In the genomic region with DNA sequence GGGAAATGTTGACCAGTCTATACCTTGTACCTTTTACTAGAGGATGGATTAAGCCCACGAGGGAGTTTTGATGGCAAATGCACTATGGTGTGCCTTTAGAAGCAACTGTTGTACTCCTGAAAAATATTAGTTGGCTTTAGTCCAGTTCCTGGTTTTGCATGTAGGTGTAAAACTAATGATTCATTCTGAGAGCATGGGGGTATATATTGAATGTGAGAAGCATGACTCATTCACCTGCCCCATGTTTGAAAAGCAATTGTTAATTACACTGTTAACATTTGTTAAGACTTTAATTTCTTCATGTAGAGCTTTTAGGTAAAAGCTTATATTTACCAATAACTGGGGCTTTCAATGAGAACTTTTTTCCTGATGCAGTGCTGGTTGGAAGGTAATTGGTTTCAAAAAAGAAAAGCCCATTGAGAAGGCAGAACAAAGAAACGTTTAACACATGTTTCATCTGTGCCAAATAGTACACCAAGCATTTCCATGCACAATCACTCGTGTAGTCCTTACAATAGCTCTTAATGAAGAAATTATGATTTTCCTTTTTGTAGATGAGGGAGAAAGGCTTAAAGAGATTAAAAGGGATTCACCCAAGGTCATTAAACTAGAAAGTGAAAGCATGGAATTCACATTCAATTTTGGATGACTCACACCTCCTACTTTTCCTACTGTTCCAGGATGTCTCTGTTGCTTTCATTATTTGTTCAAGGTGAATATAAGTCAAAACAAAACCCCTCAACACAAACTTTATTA, we compare ENCODE assay signal across 9 cellular contexts.
DNase-seq lines count a peak whose midpoint lies in the region; ATAC-seq and TF ChIP-seq lines count a peak whose summit lies in the region.
"Had no signal": no experiment of that assay in that cellular context is flagged by ENCODE, and none has a peak within 500 bp of the region (broad histone marks: within the 10 kb centered on the region; RNA-seq: fewer than 3 reads in every experiment).

No MANE protein-coding gene starts in this region.

- peak; percentile 88 for DNase-seq in RWPE1 (ENCODE audit: low spot score)
- DNase-seq in right lobe of liver, result no peak
- DNase-seq in NCI-H510A (lab: John Stamatoyannopoulos, UW), result no peak
- DNase-seq in occipital lobe (lab: John Stamatoyannopoulos, UW), result no peak
- no peak for DNase-seq in iPS-NIHi11 (ENCODE audit: low spot score)
- no peak for DNase-seq in H7
- DNase-seq: NCI-H187 had no signal

- no peak for TF ChIP-seq POLR2A in right lobe of liver (IDR thresholded peaks at IDR 0.05)

- no peak overlapping the region for H3K4me3 ChIP-seq in right lobe of liver
- H3K4me3 ChIP-seq in H7 (ENCODE audit: insufficient read depth, low read depth, low read length), result no peak overlapping the region

- ATAC-seq in GM18508 (IDR thresholded peaks at IDR 0.05; ENCODE audit: insufficient read depth, unreplicated experiment), result peak; percentile 82
- ATAC-seq in HG02938 (IDR thresholded peaks at IDR 0.05; ENCODE audit: unreplicated experiment), result peak; percentile 86
- peak in 3 of 4 donors; percentile 35 to 61 (median 41) for ATAC-seq in right lobe of liver

- CTCF ChIA-PET in RWPE1 (lab: Yijun Ruan, JAX), result no interaction called here

- H3K27ac ChIP-seq in RWPE1 (no peak overlapping the region), right lobe of liver (no peak overlapping the region)

- no peaks in the 10 kb centered on the region for H3K36me3 ChIP-seq in right lobe of liver
- no peaks in the 10 kb centered on the region for H3K36me3 ChIP-seq in H7 (replicated peaks; ENCODE audit: control insufficient read depth, insufficient read depth, low read length)

- peaks cover 0 to 30% (median 15%) of the 10 kb centered on the region in 4 donors for H3K4me1 ChIP-seq in right lobe of liver

- POLR2A ChIA-PET in RWPE1 (lab: Yijun Ruan, JAX; ENCODE audit: low non-redundant PET), result no interaction called here

- WGBS in right lobe of liver (ENCODE audit: insufficient coverage, low coverage, low lambda C conversion rate, missing lambda C conversion rate), result 43% methylated on average over 3 of the region's 3 CpGs

- H3K27me3 ChIP-seq in right lobe of liver (no peaks in the 10 kb centered on the region), H7 (ENCODE audit: control insufficient read depth, insufficient read depth, low read length) (no peaks in the 10 kb centered on the region)

- no peaks in the 10 kb centered on the region for H3K9me3 ChIP-seq in right lobe of liver

- intact Hi-C loops in right lobe of liver (cut with DNase I), result no loop called here

- TF ChIP-seq CTCF in RWPE1 (conservative IDR thresholded peaks at IDR 0.05; ENCODE audit: low read depth) (no peak), right lobe of liver (IDR thresholded peaks at IDR 0.05) (no peak)
